11 cellular contexts compared by ENCODE assay signal in the genomic region with DNA sequence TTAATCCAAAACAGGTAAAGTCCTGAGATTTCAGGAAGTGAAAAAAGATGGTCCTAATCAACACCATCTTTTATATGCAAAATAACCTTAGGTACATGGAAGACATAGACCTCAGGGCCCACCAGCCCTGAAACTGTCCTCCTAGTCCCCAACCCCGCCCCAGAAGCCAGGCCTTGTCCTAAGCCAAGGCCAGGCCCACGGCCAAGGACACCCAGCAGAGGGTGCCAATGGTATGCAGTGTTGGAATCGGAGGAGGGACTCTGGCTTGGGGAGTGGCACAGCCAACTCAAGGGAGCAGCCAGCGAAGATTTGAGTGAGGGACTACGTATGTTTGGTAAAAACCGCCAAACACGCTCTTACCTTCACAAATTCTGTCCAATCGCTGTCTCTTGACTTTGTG.
DNase-seq lines count a peak whose midpoint lies in the region; ATAC-seq and TF ChIP-seq lines count a peak whose summit lies in the region.
"Had no signal": no experiment of that assay in that cellular context is flagged by ENCODE, and none has a peak within 500 bp of the region (broad histone marks: within the 10 kb centered on the region; RNA-seq: fewer than 3 reads in every experiment).

No MANE protein-coding gene starts in this region.

- ATAC-seq in body of pancreas, result peak; percentile 83
- peak; percentile 93 for ATAC-seq in left lung
- no peak for ATAC-seq in GM21576 (IDR thresholded peaks at IDR 0.05; ENCODE audit: unreplicated experiment)
- no peak for ATAC-seq in GM19023 (IDR thresholded peaks at IDR 0.05; ENCODE audit: unreplicated experiment)

- TF ChIP-seq POLR2A in body of pancreas (IDR thresholded peaks at IDR 0.05), result no peak

- DNase-seq in 8988T (peak; percentile 64), HFFc6 (peak; percentile 26), body of pancreas (peak; percentile 78 to 83 (median 82)), left lung (peak in 1 of 2 donors; percentile 71), CD14-positive monocyte (ENCODE audit: low spot score) (no peak)
- DNase-seq in activated CD4-positive, CD25-positive, alpha-beta regulatory T cell treated with anti-CD3 and anti-CD28 coated beads, Interleukin-2, amount 50 U/mL, for 72 hours, result no peak
- DNase-seq: NCI-H345 had no signal

- H3K36me3 ChIP-seq in body of pancreas (replicated peaks in 1 of 2; ENCODE audit: insufficient read depth in 1 of 2, low read depth in 2 of 2) (no peaks in the 10 kb centered on the region), left lung (peaks cover 0 to 12% of the 10 kb centered on the region in 2 donors)

- H3K4me3 ChIP-seq in body of pancreas, result no peak overlapping the region
- H3K4me3 ChIP-seq in left lung, result no peak overlapping the region

- H3K9me3 Mint-ChIP-seq in HFFc6 (no peaks in the 10 kb centered on the region), CD14-positive monocyte (no peaks in the 10 kb centered on the region)

- H3K4me3 Mint-ChIP-seq in HFFc6 (no peak overlapping the region), CD14-positive monocyte (no peak overlapping the region)
- H3K4me3 Mint-ChIP-seq: activated naive CD8-positive, alpha-beta T cell had no signal

- TF ChIP-seq CTCF in HFFc6 (IDR thresholded peaks at IDR 0.05), result peak; percentile 55; the same call in 1 of the 2 replicates
- TF ChIP-seq CTCF in body of pancreas (IDR thresholded peaks at IDR 0.05), result peak in 4 of 7 experiments; percentile 29 to 42 (median 36)
- TF ChIP-seq CTCF in left lung (IDR thresholded peaks at IDR 0.05), result no peak
- no peak for TF ChIP-seq CTCF in CD14-positive monocyte (IDR thresholded peaks at IDR 0.05)

- H3K27ac ChIP-seq in body of pancreas (peak overlapping the region; percentile 11 to 67 (median 58)), left lung (peak overlapping the region in 1 of 2 donors; percentile 29)

- H3K4me1 Mint-ChIP-seq in HFFc6 (ENCODE audit: low read depth) (peaks cover 93% of the 10 kb centered on the region), CD14-positive monocyte (peaks cover 17% of the 10 kb centered on the region)

- H3K4me1 ChIP-seq in body of pancreas (peaks cover 65% of the 10 kb centered on the region), left lung (peaks cover 5 to 44% of the 10 kb centered on the region in 2 donors)

- 24 to 45% methylated on average over 6 to 8 of the region's 8 CpGs for WGBS in body of pancreas, 2 donors

- no peaks in the 10 kb centered on the region; the same call in none of the 2 replicates for H3K27me3 Mint-ChIP-seq in HFFc6 (ENCODE audit: insufficient read depth)
- H3K27me3 Mint-ChIP-seq in CD14-positive monocyte (ENCODE audit: low read depth in 3 of 3), result peaks cover 0 to 2% (median 0%) of the 10 kb centered on the region in 3 donors
- H3K27me3 Mint-ChIP-seq: activated naive CD8-positive, alpha-beta T cell had no signal

- intact Hi-C loops in body of pancreas (cut with DNase I) (no loop called here), left lung (cut with DNase I) (no loop called here), CD14-positive monocyte (cut with micrococcal nuclease) (no loop called here)

- H3K9me3 ChIP-seq in body of pancreas (no peaks in the 10 kb centered on the region), left lung (no peaks in the 10 kb centered on the region)
- H3K9me3 ChIP-seq: Caco-2 had no signal

- H3K27me3 ChIP-seq in body of pancreas (no peaks in the 10 kb centered on the region), left lung (no peaks in the 10 kb centered on the region)

- H3K36me3 Mint-ChIP-seq in HFFc6 (ENCODE audit: low read depth) (peaks cover 19% of the 10 kb centered on the region), CD14-positive monocyte (peaks cover 39 to 49% of the 10 kb centered on the region in 2 donors)
- H3K36me3 Mint-ChIP-seq: activated naive CD8-positive, alpha-beta T cell had no signal

- H3K27ac Mint-ChIP-seq in HFFc6, result peak overlapping the region; percentile 80
- H3K27ac Mint-ChIP-seq in CD14-positive monocyte, result peak overlapping the region in 1 of 7 donors; percentile 75
- H3K27ac Mint-ChIP-seq: activated naive CD8-positive, alpha-beta T cell had no signal

Comparison
In these comparisons a context has a peak if more than half of its experiments do, and no peak if none do; other contexts are left out.
1. DNase-seq: peak in 8988T (single experiment), HFFc6 (single experiment) and body of pancreas (4 of 4); none in activated CD4-positive, CD25-positive, alpha-beta regulatory T cell treated with anti-CD3 and anti-CD28 coated beads, Interleukin-2, amount 50 U/mL, for 72 hours (single experiment) and CD14-positive monocyte (single experiment).
2. CTCF ChIP-seq: peak in HFFc6 (single experiment) and body of pancreas (4 of 7); none in left lung (0 of 2) and CD14-positive monocyte (single experiment).
3. ATAC-seq: peak in body of pancreas (single experiment) and left lung (single experiment); none in GM21576 (single experiment) and GM19023 (single experiment).